23 cellular contexts compared by ENCODE assay signal in the genomic region with DNA sequence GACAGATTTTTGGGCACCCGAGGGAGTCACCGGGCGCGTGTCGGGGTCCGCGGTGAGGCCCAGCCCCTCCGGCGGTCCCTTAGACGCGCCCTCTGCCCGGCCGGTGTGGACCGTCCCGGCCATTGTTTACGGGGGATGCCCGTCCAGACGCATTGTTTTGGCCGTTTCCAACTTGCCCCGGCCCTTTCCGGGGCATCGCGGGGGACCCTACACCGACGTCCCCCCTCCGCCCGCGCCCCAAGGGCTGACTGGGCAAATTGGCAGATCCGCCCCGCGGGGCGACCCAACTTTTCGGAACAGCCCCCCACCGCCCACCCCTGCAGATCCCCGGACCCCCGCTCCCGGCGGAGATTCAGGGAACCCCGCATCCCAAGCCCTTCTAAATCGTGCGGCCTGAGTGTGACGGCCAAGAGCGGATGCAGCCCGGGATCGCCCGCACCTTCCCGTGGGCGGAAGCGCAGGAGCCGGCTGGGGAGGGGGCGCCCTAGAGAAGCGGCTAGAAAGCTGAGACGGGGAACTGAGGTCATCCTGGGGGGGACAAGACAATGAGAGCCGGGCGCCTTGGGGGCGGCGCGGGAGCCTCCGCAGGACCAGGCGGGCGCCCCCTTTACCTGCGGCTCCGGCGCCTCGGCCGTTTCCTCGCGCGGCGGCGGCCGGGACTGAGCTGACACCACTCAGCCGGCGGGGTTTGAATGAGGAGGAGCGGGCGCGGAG. TPM values are rescaled to one million over a fixed set of nuclear protein-coding genes. Genes with fewer than 3 reads are reported as not detected.
DNase-seq lines count a peak whose midpoint lies in the region; ATAC-seq and TF ChIP-seq lines count a peak whose summit lies in the region.
"Had no signal": no experiment of that assay in that cellular context is flagged by ENCODE, and none has a peak within 500 bp of the region (broad histone marks: within the 10 kb centered on the region; RNA-seq: fewer than 3 reads in every experiment).

No MANE protein-coding gene starts in this region.

- CTCF ChIA-PET in CD8-positive, alpha-beta memory T cell (lab: Charles Lee), result no interaction called here

- TF ChIP-seq CTCF in esophagus muscularis mucosa (IDR thresholded peaks at IDR 0.05) (no peak), parathyroid adenoma (IDR thresholded peaks at IDR 0.05) (no peak), upper lobe of right lung (IDR thresholded peaks at IDR 0.05) (no peak)

- H3K4me1 Mint-ChIP-seq in activated naive CD8-positive, alpha-beta T cell treated with anti-CD3 and anti-CD28 coated beads for 36 hours, result peaks cover 2% of the 10 kb centered on the region
- no peaks in the 10 kb centered on the region for H3K4me1 Mint-ChIP-seq in activated naive CD8-positive, alpha-beta T cell treated with anti-CD3 and anti-CD28 coated beads, Interleukin-2, amount 50 U/mL, for 24 hours
- H3K4me1 Mint-ChIP-seq in CD8-positive, alpha-beta memory T cell, result no peaks in the 10 kb centered on the region
- H3K4me1 Mint-ChIP-seq: IgD-negative memory B cell had no signal

- TF ChIP-seq EP300 in esophagus muscularis mucosa (IDR thresholded peaks at IDR 0.05), result no peak

- H3K79me2 ChIP-seq in parathyroid adenoma, result peaks cover under 1% of the 10 kb centered on the region

- H3K4me2 ChIP-seq in parathyroid adenoma (ENCODE audit: low read length), result peak overlapping the region; percentile 57

- DNase-seq in activated naive CD8-positive, alpha-beta T cell treated with anti-CD3 and anti-CD28 coated beads for 36 hours, result peak; percentile 5
- no peak for DNase-seq in activated naive CD8-positive, alpha-beta T cell treated with anti-CD3 and anti-CD28 coated beads, Interleukin-2, amount 50 U/mL, for 24 hours
- no peak for DNase-seq in esophagus muscularis mucosa (ENCODE audit: extremely low spot score)
- DNase-seq in upper lobe of right lung, result no peak
- no peak for DNase-seq in NCI-H2081 (lab: John Stamatoyannopoulos, UW)
- DNase-seq in CD8-positive, alpha-beta memory T cell, result no peak
- DNase-seq: activated CD4-positive, alpha-beta T cell treated with anti-CD3 and anti-CD28 coated beads for 48 hours; activated T-cell treated with anti-CD3 and anti-CD28 coated beads for 4 hours; central memory CD4-positive, alpha-beta T cell; NCI-H2081 treated with DMSO at 0.1 percent for 48 hours; NCI-H69; Peyer's patch; right lobe of liver had no signal

- 0% methylated on average over 9 of the region's 77 CpGs for WGBS in esophagus muscularis mucosa

- H3K36me3 ChIP-seq in esophagus muscularis mucosa, result peaks cover 0 to 8% (median 0%) of the 10 kb centered on the region in 4 donors
- no peaks in the 10 kb centered on the region for H3K36me3 ChIP-seq in parathyroid adenoma (ENCODE audit: control insufficient read depth, insufficient read depth, low read length)
- H3K36me3 ChIP-seq in upper lobe of right lung, result no peaks in the 10 kb centered on the region
- H3K36me3 ChIP-seq in CD8-positive, alpha-beta memory T cell (ENCODE audit: insufficient read depth, low read length), result no peaks in the 10 kb centered on the region
- H3K36me3 ChIP-seq: Peyer's patch, right lobe of liver had no signal

- H3K9me3 ChIP-seq in esophagus muscularis mucosa, result no peaks in the 10 kb centered on the region
- no peaks in the 10 kb centered on the region for H3K9me3 ChIP-seq in parathyroid adenoma (ENCODE audit: control insufficient read depth, low read length)
- no peaks in the 10 kb centered on the region for H3K9me3 ChIP-seq in upper lobe of right lung
- no peaks in the 10 kb centered on the region for H3K9me3 ChIP-seq in CD8-positive, alpha-beta memory T cell (ENCODE audit: low read length)
- H3K9me3 ChIP-seq: Peyer's patch, right lobe of liver had no signal

- H3K9ac ChIP-seq in parathyroid adenoma, result no peak overlapping the region

- H3K4me1 ChIP-seq in esophagus muscularis mucosa (peaks cover 3 to 16% (median 14%) of the 10 kb centered on the region in 4 donors), parathyroid adenoma (no peaks in the 10 kb centered on the region), upper lobe of right lung (no peaks in the 10 kb centered on the region)
- no peaks in the 10 kb centered on the region for H3K4me1 ChIP-seq in CD8-positive, alpha-beta memory T cell (ENCODE audit: insufficient read depth, low read length)
- H3K4me1 ChIP-seq: Peyer's patch, right lobe of liver had no signal

- H3K27me3 ChIP-seq in esophagus muscularis mucosa (peaks cover 0 to 49% (median 7%) of the 10 kb centered on the region in 4 donors), parathyroid adenoma (ENCODE audit: control insufficient read depth, insufficient read depth, low read length) (no peaks in the 10 kb centered on the region), upper lobe of right lung (peaks cover 14% of the 10 kb centered on the region)
- H3K27me3 ChIP-seq in CD8-positive, alpha-beta memory T cell (ENCODE audit: insufficient read depth, low read length, poor library complexity, severe bottlenecking), result no peaks in the 10 kb centered on the region
- H3K27me3 ChIP-seq: Peyer's patch, right lobe of liver had no signal

- TF ChIP-seq POLR2A in esophagus muscularis mucosa (IDR thresholded peaks at IDR 0.05; ENCODE audit: low read depth), result no peak

- H3K36me3 Mint-ChIP-seq in activated naive CD8-positive, alpha-beta T cell treated with anti-CD3 and anti-CD28 coated beads for 36 hours, result peaks cover 2% of the 10 kb centered on the region
- peaks cover 3% of the 10 kb centered on the region for H3K36me3 Mint-ChIP-seq in activated naive CD8-positive, alpha-beta T cell treated with anti-CD3 and anti-CD28 coated beads, Interleukin-2, amount 50 U/mL, for 24 hours (ENCODE audit: low read depth)
- no peaks in the 10 kb centered on the region for H3K36me3 Mint-ChIP-seq in CD8-positive, alpha-beta memory T cell
- H3K36me3 Mint-ChIP-seq: activated naive CD4-positive, alpha-beta T cell treated with anti-CD3 and anti-CD28 coated beads, Interleukin-2, amount 50 U/mL, for 24 hours; IgD-negative memory B cell; type B pancreatic cell had no signal

- H3K9me3 Mint-ChIP-seq in activated naive CD8-positive, alpha-beta T cell treated with anti-CD3 and anti-CD28 coated beads for 36 hours, result no peaks in the 10 kb centered on the region
- H3K9me3 Mint-ChIP-seq in activated naive CD8-positive, alpha-beta T cell treated with anti-CD3 and anti-CD28 coated beads, Interleukin-2, amount 50 U/mL, for 24 hours, result no peaks in the 10 kb centered on the region
- peaks cover 3 to 20% (median 11%) of the 10 kb centered on the region in 5 donors for H3K9me3 Mint-ChIP-seq in CD8-positive, alpha-beta memory T cell
- H3K9me3 Mint-ChIP-seq: activated naive CD4-positive, alpha-beta T cell treated with anti-CD3 and anti-CD28 coated beads, Interleukin-2, amount 50 U/mL, for 24 hours had no signal

- no peak overlapping the region for H2AFZ ChIP-seq in parathyroid adenoma

- H3K27ac ChIP-seq in esophagus muscularis mucosa (replicated peaks in 1 of 4) (no peak overlapping the region), parathyroid adenoma (no peak overlapping the region), upper lobe of right lung (no peak overlapping the region)
- H3K27ac ChIP-seq in CD8-positive, alpha-beta memory T cell (ENCODE audit: low read depth, low read length), result no peak overlapping the region
- H3K27ac ChIP-seq: C4-2B, Peyer's patch, right lobe of liver had no signal

- intact Hi-C loops in esophagus muscularis mucosa (cut with DNase I), result no loop called here
- intact Hi-C loops in upper lobe of right lung (cut with DNase I), result no loop called here

- peak overlapping the region; percentile 4 for H3K4me3 Mint-ChIP-seq in activated naive CD8-positive, alpha-beta T cell treated with anti-CD3 and anti-CD28 coated beads for 36 hours
- H3K4me3 Mint-ChIP-seq in activated naive CD8-positive, alpha-beta T cell treated with anti-CD3 and anti-CD28 coated beads, Interleukin-2, amount 50 U/mL, for 24 hours, result no peak overlapping the region
- no peak overlapping the region for H3K4me3 Mint-ChIP-seq in CD8-positive, alpha-beta memory T cell
- H3K4me3 Mint-ChIP-seq: activated naive CD4-positive, alpha-beta T cell treated with anti-CD3 and anti-CD28 coated beads, Interleukin-2, amount 50 U/mL, for 24 hours; IgD-negative memory B cell; type B pancreatic cell had no signal

- POLR2A ChIA-PET in CD8-positive, alpha-beta memory T cell (lab: Charles Lee), result no interaction called here

- H3K4me3 ChIP-seq in esophagus muscularis mucosa (peak overlapping the region; percentile 33 to 47 (median 42)), parathyroid adenoma (ENCODE audit: low read depth, low read length) (peak overlapping the region; percentile 16), upper lobe of right lung (peak overlapping the region; percentile 21)
- H3K4me3 ChIP-seq in CD8-positive, alpha-beta memory T cell (ENCODE audit: low read length), result no peak overlapping the region
- H3K4me3 ChIP-seq: right lobe of liver had no signal

- no peak for ATAC-seq in activated naive CD8-positive, alpha-beta T cell treated with anti-CD3 and anti-CD28 coated beads, Interleukin-2, amount 50 U/mL, for 24 hours
- ATAC-seq in upper lobe of right lung, result no peak
- no peak for ATAC-seq in HG02571 (IDR thresholded peaks at IDR 0.05; ENCODE audit: unreplicated experiment)

- H3K27ac Mint-ChIP-seq in activated naive CD8-positive, alpha-beta T cell treated with anti-CD3 and anti-CD28 coated beads for 36 hours, result no peak overlapping the region
- H3K27ac Mint-ChIP-seq in activated naive CD8-positive, alpha-beta T cell treated with anti-CD3 and anti-CD28 coated beads, Interleukin-2, amount 50 U/mL, for 24 hours, result no peak overlapping the region
- H3K27ac Mint-ChIP-seq in CD8-positive, alpha-beta memory T cell, result no peak overlapping the region
- H3K27ac Mint-ChIP-seq: activated naive CD4-positive, alpha-beta T cell treated with anti-CD3 and anti-CD28 coated beads, Interleukin-2, amount 50 U/mL, for 24 hours; IgD-negative memory B cell; type B pancreatic cell had no signal

- peaks cover 40% of the 10 kb centered on the region for H3K27me3 Mint-ChIP-seq in activated naive CD8-positive, alpha-beta T cell treated with anti-CD3 and anti-CD28 coated beads for 36 hours
- peaks cover 44% of the 10 kb centered on the region for H3K27me3 Mint-ChIP-seq in activated naive CD8-positive, alpha-beta T cell treated with anti-CD3 and anti-CD28 coated beads, Interleukin-2, amount 50 U/mL, for 24 hours
- peaks cover 16 to 33% of the 10 kb centered on the region in 2 donors for H3K27me3 Mint-ChIP-seq in CD8-positive, alpha-beta memory T cell
- H3K27me3 Mint-ChIP-seq: type B pancreatic cell had no signal

RNA-seq across cellular contexts. Expression of gene CCT8L2, which starts 17.1 kb away (rescaled TPM):
- total RNA-seq in activated naive CD8-positive, alpha-beta T cell treated with anti-CD3 and anti-CD28 coated beads for 36 hours, result not detected
- total RNA-seq in esophagus muscularis mucosa (not detected), upper lobe of right lung (not detected)
- not detected for total RNA-seq in CD8-positive, alpha-beta memory T cell
- polyA plus RNA-seq in CD8-positive, alpha-beta memory T cell, result not detected
- total RNA-seq: A172, frontal cortex, mesenteric fat pad, Peyer's patch, right lobe of liver had no signal
- polyA plus RNA-seq: IgD-negative memory B cell, neural cell had no signal
